In genomic region chr19:18279516-18280246, GRCh38 we compare ENCODE assay signal across 1 cellular context.
TF ChIP-seq lines count a peak whose summit lies in the region.

No MANE protein-coding gene starts in this region.

TF ChIP-seq in K562, 482 proteins besides CTCF, POLR2A, EP300 and RAD21 (continued from another document and continues in another):
- TF ChIP-seq GTF3C2 (IDR thresholded peaks at IDR 0.05; ENCODE audit: borderline replicate concordance, extremely low read depth, insufficient read length) = no peak
- TF ChIP-seq ETV1 (tag; conservative IDR thresholded peaks at IDR 0.05; ENCODE audit: low read depth) = no peak
- TF ChIP-seq UBTF (IDR thresholded peaks at IDR 0.05; ENCODE audit: borderline replicate concordance in 1 of 2, low read depth in 2 of 2, low read length in 2 of 2) = peak; percentile 69 to 91; a peak in 2 of 4 replicates
- peak; percentile 72 for TF ChIP-seq PCBP2 (IDR thresholded peaks at IDR 0.05; ENCODE audit: low read depth, low read length, poor library complexity, severe bottlenecking)
- TF ChIP-seq POLR2B (IDR thresholded peaks at IDR 0.05; ENCODE audit: low read depth, partially characterized antibody) = peak; percentile 91
- TF ChIP-seq TFE3 (CRISPR knock-in tag; IDR thresholded peaks at IDR 0.05) = no peak
- no peak for TF ChIP-seq E2F1 (CRISPR knock-in tag; IDR thresholded peaks at IDR 0.05)
- TF ChIP-seq SNIP1 (IDR thresholded peaks at IDR 0.05; ENCODE audit: low read depth) = peak; percentile 63; the same call in 1 of the 2 replicates
- TF ChIP-seq CXXC5 (CRISPR knock-in tag; IDR thresholded peaks at IDR 0.05) = 0 out of 2 replicates have a peak, but pooled peaks have one; percentile 52
- TF ChIP-seq STAT6 (CRISPR knock-in tag; IDR thresholded peaks at IDR 0.05) = no peak
- peak; percentile 52; the same call in 1 of the 2 replicates for TF ChIP-seq SMARCA4 (IDR thresholded peaks at IDR 0.05)
- TF ChIP-seq HDGF (IDR thresholded peaks at IDR 0.05) = 0 out of 2 replicates have a peak, but pooled peaks have one; percentile 30
- TF ChIP-seq SMAD1 (IDR thresholded peaks at IDR 0.05; ENCODE audit: low read depth, low read length, partially characterized antibody) = peak; percentile 59
- no peak for TF ChIP-seq CBFA2T2 (conservative IDR thresholded peaks at IDR 0.05)
- TF ChIP-seq ZZZ3 (IDR thresholded peaks at IDR 0.05) = no peak
- no peak for TF ChIP-seq CHD4 (IDR thresholded peaks at IDR 0.05; ENCODE audit: insufficient read depth, insufficient replicate concordance, low read depth, low read length, poor library complexity, severe bottlenecking)
- TF ChIP-seq TBL1XR1 (IDR thresholded peaks at IDR 0.05; ENCODE audit: low read length in 2 of 2) = peak; percentile 38 to 39; a peak in 2 of 4 replicates
- no peak for TF ChIP-seq ZNF239 (CRISPR knock-in tag; IDR thresholded peaks at IDR 0.05)
- no peak for TF ChIP-seq ILF3 (IDR thresholded peaks at IDR 0.05; ENCODE audit: borderline replicate concordance)
- TF ChIP-seq SMC3 (conservative IDR thresholded peaks at IDR 0.05; ENCODE audit: insufficient read depth, low read depth, low read length) = peak; percentile 66
- peak; percentile 24; the same call in 1 of the 2 replicates for TF ChIP-seq MYNN (IDR thresholded peaks at IDR 0.05)
- TF ChIP-seq MYNN (CRISPR knock-in tag; IDR thresholded peaks at IDR 0.05) = no peak
- TF ChIP-seq JUNB (CRISPR knock-in tag; conservative IDR thresholded peaks at IDR 0.05) = no peak
- TF ChIP-seq HNRNPUL1 (IDR thresholded peaks at IDR 0.05; ENCODE audit: low read length) = no peak; the same call in 1 of the 2 replicates
- TF ChIP-seq GTF2F1 (IDR thresholded peaks at IDR 0.05; ENCODE audit: low read depth, low read length) = 0 out of 2 replicates have a peak, but pooled peaks have one; percentile 22
- no peak for TF ChIP-seq EHMT2 (IDR thresholded peaks at IDR 0.05)
- TF ChIP-seq ZBTB12 (CRISPR knock-in tag; IDR thresholded peaks at IDR 0.05) = no peak
- TF ChIP-seq SRF (CRISPR knock-in tag; IDR thresholded peaks at IDR 0.05) = peak in 1 of 2 experiments; percentile 73; a peak in 1 of 4 replicates
- TF ChIP-seq ZNF280B (CRISPR knock-in tag; IDR thresholded peaks at IDR 0.05) = no peak
- TF ChIP-seq KLF1 (tag; IDR thresholded peaks at IDR 0.05) = no peak
- TF ChIP-seq TEAD4 (IDR thresholded peaks at IDR 0.05; ENCODE audit: low read length) = no peak
- no peak for TF ChIP-seq TEAD4 (CRISPR knock-in tag; IDR thresholded peaks at IDR 0.05; ENCODE audit: borderline replicate concordance)
- TF ChIP-seq NEUROD1 (IDR thresholded peaks at IDR 0.05; ENCODE audit: borderline replicate concordance, low read depth, low read length, partially characterized antibody) = peak; percentile 56
- TF ChIP-seq NFIX (CRISPR knock-in tag; IDR thresholded peaks at IDR 0.05; ENCODE audit: low read depth) = no peak
- TF ChIP-seq GMEB1 (CRISPR knock-in tag; IDR thresholded peaks at IDR 0.05) = peak; percentile 28; the same call in 1 of the 2 replicates
- no peak for TF ChIP-seq MAX (CRISPR knock-in tag; IDR thresholded peaks at IDR 0.05)
- TF ChIP-seq NUFIP1 (IDR thresholded peaks at IDR 0.05; ENCODE audit: partially characterized antibody) = no peak
- no peak for TF ChIP-seq NR2C2 (CRISPR knock-in tag; IDR thresholded peaks at IDR 0.05)
- no peak for TF ChIP-seq NR2C2 (tag; IDR thresholded peaks at IDR 0.05)
- no peak for TF ChIP-seq RFX1 (IDR thresholded peaks at IDR 0.05)
